In genomic region chr12:118625050-118625675, GRCh38 we compare ENCODE assay signal across 19 cellular contexts.
DNase-seq lines count a peak whose midpoint lies in the region; ATAC-seq and TF ChIP-seq lines count a peak whose summit lies in the region.
"Had no signal": no experiment of that assay in that cellular context is flagged by ENCODE, and none has a peak within 500 bp of the region (broad histone marks: within the 10 kb centered on the region; RNA-seq: fewer than 3 reads in every experiment).

No MANE protein-coding gene starts in this region.

- H3K9me3 ChIP-seq in left ventricle myocardium inferior (replicated peaks), result no peaks in the 10 kb centered on the region
- H3K9me3 ChIP-seq: HAP-1 had no signal

- no peak overlapping the region for H3K27ac ChIP-seq in left ventricle myocardium inferior (replicated peaks)
- H3K27ac ChIP-seq: GM23248, KMS-11 had no signal

- intact Hi-C loops in Right ventricle myocardium inferior (cut with DNase I), result no loop called here
- intact Hi-C loops in left ventricle myocardium inferior (cut with micrococcal nuclease), result no loop called here
- intact Hi-C loops in left ventricle myocardium superior (cut with micrococcal nuclease), result no loop called here

- H3K4me3 ChIP-seq in left ventricle myocardium inferior, result no peak overlapping the region
- H3K4me3 ChIP-seq: GM23248, HAP-1 had no signal

- H3K27me3 ChIP-seq in left ventricle myocardium inferior (ENCODE audit: low read depth), result no peaks in the 10 kb centered on the region

- peak; percentile 95 for ATAC-seq in Right ventricle myocardium inferior
- peak; percentile 96 for ATAC-seq in left ventricle myocardium superior
- ATAC-seq in HG03432 (IDR thresholded peaks at IDR 0.05; ENCODE audit: unreplicated experiment), result no peak
- no peak for ATAC-seq in GM18498 (IDR thresholded peaks at IDR 0.05; ENCODE audit: unreplicated experiment)

- H3K4me1 ChIP-seq in left ventricle myocardium inferior, result no peaks in the 10 kb centered on the region
- H3K4me1 ChIP-seq: HAP-1 had no signal

- no peaks in the 10 kb centered on the region for H3K36me3 ChIP-seq in left ventricle myocardium inferior
- H3K36me3 ChIP-seq: HAP-1 had no signal

- no peak for TF ChIP-seq CTCF in left ventricle myocardium inferior (IDR thresholded peaks at IDR 0.05; ENCODE audit: borderline replicate concordance)

- no peak for DNase-seq in Right ventricle myocardium inferior (ENCODE audit: missing footprints)
- DNase-seq in left ventricle myocardium inferior, result no peak
- DNase-seq in NCI-H146 treated with DMSO at 0.1 percent for 48 hours (lab: John Stamatoyannopoulos, UW; ENCODE audit: unreplicated experiment), result peak; percentile 57
- no peak for DNase-seq in left ventricle myocardium superior
- no peak for DNase-seq in KG1 (lab: John Stamatoyannopoulos, UW)
- DNase-seq: Calu3, DMS79 treated with DMSO at 0.1 percent for 48 hours, GM23248, HFFc6, MM.1S, NCI-H1694 treated with DMSO at 0.1 percent for 48 hours, NCI-H2081, NCI-H2227 treated with DMSO at 0.1 percent for 48 hours, RPMI8226, SHP77 treated with DMSO at 0.1 percent for 48 hours had no signal

Comparison
In these comparisons a context has a peak if more than half of its experiments do, and no peak if none do; other contexts are left out.
1. ATAC-seq: peak in Right ventricle myocardium inferior (single experiment) and left ventricle myocardium superior (single experiment); none in HG03432 (single experiment) and GM18498 (single experiment).